ENCODE assay signal across 8 cellular contexts in genomic region chr2:46097714-46098480, GRCh38.
DNase-seq lines count a peak whose midpoint lies in the region; ATAC-seq, FAIRE-seq and TF ChIP-seq lines count a peak whose summit lies in the region.

No MANE protein-coding gene starts in this region.

- H3K9ac ChIP-seq in endothelial cell of umbilical vein (replicated peaks; ENCODE audit: extremely low read depth, insufficient read depth, low read length) (peak overlapping the region; percentile 64), mucosa of rectum (ENCODE audit: low read depth in 1 of 2, low read length in 2 of 2) (no peak overlapping the region), neural progenitor cell (no peak overlapping the region)

- H3K4me3 ChIP-seq in endothelial cell of umbilical vein (replicated peaks in 1 of 3; ENCODE audit: insufficient read depth in 1 of 3, low read depth in 1 of 3, low read length in 3 of 3) (no peak overlapping the region), mucosa of rectum (ENCODE audit: low read length in 2 of 2) (no peak overlapping the region), neural progenitor cell (no peak overlapping the region)

- peak; percentile 96 for DNase-seq in AG09319 (ENCODE audit: extremely low read depth, low read depth)
- DNase-seq in NCI-H460 (ENCODE audit: extremely low read depth, low read depth): peak; percentile 94
- DNase-seq in endothelial cell of umbilical vein (ENCODE audit: low read depth, low spot score): peak; percentile 96
- no peak for DNase-seq in mesenteric fat pad (ENCODE audit: low spot score)
- DNase-seq in neural progenitor cell (ENCODE audit: low spot score): no peak
- no peak for DNase-seq in activated CD4-positive, alpha-beta T cell treated with anti-CD3 and anti-CD28 coated beads for 1 hour

- H3K27me3 ChIP-seq in endothelial cell of umbilical vein (ENCODE audit: control insufficient read depth in 2 of 2, insufficient read depth in 2 of 2, low read length in 2 of 2) (no peaks in the 10 kb centered on the region), mucosa of rectum (ENCODE audit: control insufficient read depth in 2 of 2, insufficient read depth in 2 of 2, low read length in 2 of 2) (no peaks in the 10 kb centered on the region), neural progenitor cell (no peaks in the 10 kb centered on the region)

- H3K27ac Mint-ChIP-seq in neural progenitor cell: no peak overlapping the region

- H3K27me3 Mint-ChIP-seq in neural progenitor cell (ENCODE audit: insufficient read depth, low read depth): no peaks in the 10 kb centered on the region

- no peaks in the 10 kb centered on the region for H3K79me2 ChIP-seq in endothelial cell of umbilical vein (ENCODE audit: control insufficient read depth, insufficient read depth, low read length)
- H3K79me2 ChIP-seq in neural progenitor cell (ENCODE audit: low read depth): no peaks in the 10 kb centered on the region

- H4K20me1 ChIP-seq in endothelial cell of umbilical vein (replicated peaks; ENCODE audit: control insufficient read depth, extremely low read depth, insufficient read depth, low read length): no peaks in the 10 kb centered on the region
- H4K20me1 ChIP-seq in neural progenitor cell (ENCODE audit: low read depth): no peaks in the 10 kb centered on the region

- FAIRE-seq in endothelial cell of umbilical vein (lab: Jason Lieb, UNC): peak; percentile 92

- dilution Hi-C loops in endothelial cell of umbilical vein (cut with MboI; ENCODE audit: extremely low pct_ligation_motif_present, low sequenced_read_pairs): no loop called here

- H3K4me1 ChIP-seq in endothelial cell of umbilical vein (ENCODE audit: control insufficient read depth, extremely low read depth, insufficient read depth, low read length): peaks cover 17% of the 10 kb centered on the region
- H3K4me1 ChIP-seq in mucosa of rectum (ENCODE audit: control insufficient read depth in 2 of 2, insufficient read depth in 2 of 2, low read length in 2 of 2): peaks cover 4 to 14% of the 10 kb centered on the region in 2 donors
- no peaks in the 10 kb centered on the region for H3K4me1 ChIP-seq in neural progenitor cell

- TF ChIP-seq POLR2A in endothelial cell of umbilical vein (IDR thresholded peaks at IDR 0.05; ENCODE audit: low read depth, low read length): no peak

- TSS peak; percentile 39 for BruUV-seq in endothelial cell of umbilical vein (replicated peaks; lab: Mats Ljungman, UMichigan)

- no peak overlapping the region for H3K4me3 Mint-ChIP-seq in neural progenitor cell

- H3K4me2 ChIP-seq in endothelial cell of umbilical vein (ENCODE audit: insufficient read depth, low read length) (peak overlapping the region; percentile 38), neural progenitor cell (no peak overlapping the region)

- no peak for ATAC-seq in HG03159 (IDR thresholded peaks at IDR 0.05; ENCODE audit: unreplicated experiment)

- H3K36me3 Mint-ChIP-seq in neural progenitor cell: peaks cover 10% of the 10 kb centered on the region

- TF ChIP-seq CTCF in AG09319 (IDR thresholded peaks at IDR 0.05; ENCODE audit: low read depth, low read length) (no peak), endothelial cell of umbilical vein (IDR thresholded peaks at IDR 0.05; ENCODE audit: extremely low read depth in 1 of 2, insufficient read depth in 1 of 2, low read depth in 1 of 2, low read length in 2 of 2) (no peak), neural progenitor cell (IDR thresholded peaks at IDR 0.05) (no peak)

- POLR2A ChIA-PET in endothelial cell of umbilical vein (lab: Charles Lee): interaction anchor here (1.4 to 1.8 kb wide), 2 partner anchors 30 to 199 kb away, joined by 3 to 9 read pairs; partner anchors contain the start of gene EPAS1

- H3K9me3 ChIP-seq in endothelial cell of umbilical vein (replicated peaks; ENCODE audit: control insufficient read depth, insufficient read depth, low read length) (no peaks in the 10 kb centered on the region), mucosa of rectum (ENCODE audit: control insufficient read depth in 2 of 2, low read length in 2 of 2) (no peaks in the 10 kb centered on the region), neural progenitor cell (ENCODE audit: low read depth) (no peaks in the 10 kb centered on the region)

- H2AFZ ChIP-seq in endothelial cell of umbilical vein (ENCODE audit: low read depth, low read length) (peak overlapping the region; percentile 26), neural progenitor cell (replicated peaks) (no peak overlapping the region)

- H3F3A ChIP-seq in neural progenitor cell (ENCODE audit: low read depth): no peaks in the 10 kb centered on the region

- H3K27ac ChIP-seq in endothelial cell of umbilical vein (ENCODE audit: insufficient read depth, low read depth, low read length) (peak overlapping the region; percentile 95), mucosa of rectum (ENCODE audit: low read depth in 2 of 2, low read length in 2 of 2) (peak overlapping the region; percentile 53 to 54), neural progenitor cell (no peak overlapping the region)

- H3K9me3 Mint-ChIP-seq in neural progenitor cell: no peaks in the 10 kb centered on the region

- no peaks in the 10 kb centered on the region for H3K4me1 Mint-ChIP-seq in neural progenitor cell

- CTCF ChIA-PET in endothelial cell of umbilical vein (lab: Charles Lee): interaction anchor here (0.8 to 2.6 kb wide), 13 partner anchors 10 to 265 kb away, joined by 3 to 33 read pairs (median 4); no protein-coding TSS in a partner anchor

- intact Hi-C loops in endothelial cell of umbilical vein (cut with micrococcal nuclease): loop anchor here (1.0 kb wide), 5 partner anchors 18 to 179 kb away; no protein-coding TSS in a partner anchor

- H3K36me3 ChIP-seq in endothelial cell of umbilical vein (ENCODE audit: control insufficient read depth in 2 of 2, extremely low read depth in 1 of 2, insufficient read depth in 2 of 2, low read length in 2 of 2): peaks cover 0 to 3% of the 10 kb centered on the region in 2 experiments
- peaks cover 2% of the 10 kb centered on the region in 2 donors for H3K36me3 ChIP-seq in mucosa of rectum (ENCODE audit: control insufficient read depth in 2 of 2, insufficient read depth in 2 of 2, low read length in 2 of 2)
- no peaks in the 10 kb centered on the region for H3K36me3 ChIP-seq in neural progenitor cell

- no peaks in the 10 kb centered on the region for H3K9me1 ChIP-seq in endothelial cell of umbilical vein (replicated peaks; ENCODE audit: control insufficient read depth, extremely low read depth, insufficient read depth, low read length)

TF ChIP-seq in endothelial cell of umbilical vein, 7 proteins besides CTCF, POLR2A, EP300 and RAD21:
- TF ChIP-seq FOS (IDR thresholded peaks at IDR 0.05; ENCODE audit: borderline replicate concordance, insufficient read depth, low read length) (peak; percentile 21), POLR2AphosphoS5 (IDR thresholded peaks at IDR 0.05; ENCODE audit: insufficient read depth, low read depth, low read length) (peak; percentile 87), MAX (IDR thresholded peaks at IDR 0.05; ENCODE audit: insufficient read depth, insufficient read length) (no peak), JUN (IDR thresholded peaks at IDR 0.05; ENCODE audit: borderline replicate concordance, insufficient read depth, insufficient read length, low read depth) (peak; percentile 48)

Comparison
In these comparisons a context has a peak if more than half of its experiments do, and no peak if none do; other contexts are left out.
1. DNase-seq: peak in AG09319 (single experiment), NCI-H460 (single experiment) and endothelial cell of umbilical vein (single experiment); none in mesenteric fat pad (single experiment), neural progenitor cell (single experiment) and activated CD4-positive, alpha-beta T cell treated with anti-CD3 and anti-CD28 coated beads for 1 hour (single experiment).